ENCODE assay signal across 13 cellular contexts in genomic region chr4:132646186-132646585, GRCh38.
A peak's percentile ranks its signal among the peaks of the same experiment; 100 is the strongest.
DNase-seq lines count a peak whose midpoint lies in the region; ATAC-seq lines count a peak whose summit lies in the region.
"Had no signal": no experiment of that assay in that cellular context is flagged by ENCODE, and none has a peak within 500 bp of the region (broad histone marks: within the 10 kb centered on the region; RNA-seq: fewer than 3 reads in every experiment).

No MANE protein-coding gene starts in this region.

- peak; percentile 18 for DNase-seq in DMS53 (lab: John Stamatoyannopoulos, UW)
- DNase-seq in cerebellar nuclear complex (lab: John Stamatoyannopoulos, UW) = no peak
- no peak for DNase-seq in GM19240 (ENCODE audit: insufficient read length, low spot score)
- no peak for DNase-seq in cardiac septum (ENCODE audit: low spot score)
- no peak for DNase-seq in SHP77 (lab: John Stamatoyannopoulos, UW)
- DNase-seq: ACHN; activated CD8-positive, alpha-beta memory T cell treated with anti-CD3 and anti-CD28 coated beads, Interleukin-2, amount 50 U/mL, for 4 hours; H7; NCI-H82; stimulated activated CD8-positive, alpha-beta memory T cell treated with anti-CD3 and anti-CD28 coated beads, Interleukin-4, amount 100 ng/mL, for 48 hours had no signal

- peak; percentile 87 for ATAC-seq in GM19351 (IDR thresholded peaks at IDR 0.05; ENCODE audit: unreplicated experiment)
- ATAC-seq in HG02840 (IDR thresholded peaks at IDR 0.05; ENCODE audit: low FRiP score, unreplicated experiment) = peak; percentile 63
- peak; percentile 98 for ATAC-seq in HG03565 (IDR thresholded peaks at IDR 0.05; ENCODE audit: unreplicated experiment)

- intact Hi-C loops in cardiac septum (cut with DNase I) = loop anchor here (2.0 kb wide), 1 partner anchor 71 kb away; no protein-coding TSS in a partner anchor
